22 cellular contexts compared by ENCODE assay signal in the genomic region with DNA sequence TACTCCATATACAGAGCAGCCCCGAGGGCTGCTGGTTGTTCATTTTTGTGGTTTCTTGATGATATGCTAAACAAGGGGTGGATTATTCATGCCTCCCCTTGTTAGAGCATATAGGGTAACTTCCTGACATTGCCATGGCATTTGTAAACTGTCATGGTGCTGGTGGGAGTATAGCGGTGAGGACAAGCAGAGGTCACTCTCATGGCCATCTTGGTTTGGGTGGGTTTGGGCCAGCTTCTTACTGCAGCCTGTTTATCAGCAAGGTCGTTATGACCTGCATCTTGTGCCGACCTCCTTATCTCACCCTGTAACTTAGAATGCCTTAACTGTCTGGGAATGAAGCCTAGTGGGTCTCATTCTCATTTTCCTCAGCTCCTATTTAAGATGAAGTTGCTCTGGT. TPM values are rescaled to one million over a fixed set of nuclear protein-coding genes. Genes with fewer than 3 reads are reported as not detected.
DNase-seq lines count a peak whose midpoint lies in the region; ATAC-seq and TF ChIP-seq lines count a peak whose summit lies in the region.
"Had no signal": no experiment of that assay in that cellular context is flagged by ENCODE, and none has a peak within 500 bp of the region (broad histone marks: within the 10 kb centered on the region; RNA-seq: fewer than 3 reads in every experiment).

No MANE protein-coding gene starts in this region.

- intact Hi-C loops in stomach (cut with DNase I; ENCODE audit: low total_unique reads), result no loop called here
- intact Hi-C loops in activated CD8-positive, alpha-beta T cell treated with anti-CD3 and anti-CD28 coated beads for 36 hours (cut with micrococcal nuclease), result no loop called here

- WGBS in endodermal cell (ENCODE audit: insufficient coverage in 1 of 2, insufficient read length in 1 of 2), 2 experiments, result 94% methylated on average over 4 of the region's 4 CpGs
- WGBS in stomach, 5 donors, result 59 to 82% (median 64%) methylated on average over 4 of the region's 4 CpGs

- H3K4me1 ChIP-seq in endodermal cell (ENCODE audit: control insufficient read depth, insufficient read depth, low read length), result no peaks in the 10 kb centered on the region
- no peaks in the 10 kb centered on the region for H3K4me1 ChIP-seq in stomach
- H3K4me1 ChIP-seq: ascending aorta had no signal

- H3K36me3 Mint-ChIP-seq in HFFc6 (ENCODE audit: low read depth), result 0 out of 2 replicates have a peak, but pooled peaks cover 7% of the 10 kb centered on the region
- peaks cover 8% of the 10 kb centered on the region for H3K36me3 Mint-ChIP-seq in WTC11
- no peaks in the 10 kb centered on the region for H3K36me3 Mint-ChIP-seq in endodermal cell (ENCODE audit: low read depth)
- H3K36me3 Mint-ChIP-seq in activated CD8-positive, alpha-beta T cell treated with anti-CD3 and anti-CD28 coated beads for 36 hours (ENCODE audit: low read depth), result no peaks in the 10 kb centered on the region
- H3K36me3 Mint-ChIP-seq: activated naive CD4-positive, alpha-beta T cell treated with anti-CD3 and anti-CD28 coated beads, Interleukin-2, amount 50 U/mL, for 24 hours; naive B cell had no signal

- H3K4me1 Mint-ChIP-seq in HFFc6 (ENCODE audit: low read depth) (peaks cover 60% of the 10 kb centered on the region), WTC11 (peaks cover 43% of the 10 kb centered on the region), endodermal cell (peaks cover 3% of the 10 kb centered on the region)
- no peaks in the 10 kb centered on the region for H3K4me1 Mint-ChIP-seq in activated CD8-positive, alpha-beta T cell treated with anti-CD3 and anti-CD28 coated beads for 36 hours (ENCODE audit: low read depth)
- H3K4me1 Mint-ChIP-seq: activated CD4-positive, alpha-beta T cell treated with anti-CD3 and anti-CD28 coated beads, Interleukin-2, amount 10 ng/mL, durations not matched to agents 7 days and 5 days; activated naive CD4-positive, alpha-beta T cell treated with anti-CD3 and anti-CD28 coated beads, Interleukin-2, amount 50 U/mL, for 24 hours; naive B cell had no signal

- ATAC-seq in WTC11, result no peak
- no peak for ATAC-seq in GM21619 (IDR thresholded peaks at IDR 0.05; ENCODE audit: unreplicated experiment)
- ATAC-seq in activated CD8-positive, alpha-beta T cell treated with anti-CD3 and anti-CD28 coated beads for 36 hours, result no peak
- ATAC-seq: gastrocnemius medialis had no signal

- TF ChIP-seq CTCF in HFFc6 (IDR thresholded peaks at IDR 0.05) (no peak), WTC11 (IDR thresholded peaks at IDR 0.05) (no peak), endodermal cell (conservative IDR thresholded peaks at IDR 0.05) (no peak), stomach (IDR thresholded peaks at IDR 0.05) (no peak)
- no peak for TF ChIP-seq CTCF in activated CD8-positive, alpha-beta T cell treated with anti-CD3 and anti-CD28 coated beads for 36 hours (IDR thresholded peaks at IDR 0.05)

- no peak overlapping the region for H3K9ac ChIP-seq in endodermal cell (ENCODE audit: extremely low read depth, low read length, poor library complexity, severe bottlenecking)

- H3K4me3 ChIP-seq in endodermal cell (ENCODE audit: low read length) (no peak overlapping the region), stomach (no peak overlapping the region)
- H3K4me3 ChIP-seq: ascending aorta, gastrocnemius medialis, SJSA1 had no signal

- TF ChIP-seq POLR2A in stomach (IDR thresholded peaks at IDR 0.05), result no peak

- H3K27me3 Mint-ChIP-seq in HFFc6 (ENCODE audit: insufficient read depth) (no peaks in the 10 kb centered on the region), WTC11 (ENCODE audit: low read depth) (no peaks in the 10 kb centered on the region), endodermal cell (ENCODE audit: insufficient read depth) (no peaks in the 10 kb centered on the region)
- H3K27me3 Mint-ChIP-seq in activated CD8-positive, alpha-beta T cell treated with anti-CD3 and anti-CD28 coated beads for 36 hours, result no peaks in the 10 kb centered on the region
- H3K27me3 Mint-ChIP-seq: activated naive CD4-positive, alpha-beta T cell treated with anti-CD3 and anti-CD28 coated beads, Interleukin-2, amount 50 U/mL, for 24 hours; naive B cell had no signal

- H3K27me3 ChIP-seq in endodermal cell (ENCODE audit: control insufficient read depth, insufficient read depth, low read length, poor library complexity, severe bottlenecking) (no peaks in the 10 kb centered on the region), stomach (no peaks in the 10 kb centered on the region)
- H3K27me3 ChIP-seq: ascending aorta, gastrocnemius medialis, SJSA1 had no signal

- H3K27ac Mint-ChIP-seq in HFFc6, result peak overlapping the region; percentile 82
- peak overlapping the region; percentile 29; the same call in 1 of the 2 replicates for H3K27ac Mint-ChIP-seq in WTC11
- no peak overlapping the region for H3K27ac Mint-ChIP-seq in endodermal cell
- H3K27ac Mint-ChIP-seq in activated CD8-positive, alpha-beta T cell treated with anti-CD3 and anti-CD28 coated beads for 36 hours, result no peak overlapping the region
- H3K27ac Mint-ChIP-seq: activated CD4-positive, alpha-beta T cell treated with anti-CD3 and anti-CD28 coated beads, Interleukin-2, amount 10 ng/mL, durations not matched to agents 7 days and 5 days; activated naive CD4-positive, alpha-beta T cell treated with anti-CD3 and anti-CD28 coated beads, Interleukin-2, amount 50 U/mL, for 24 hours; naive B cell; T-helper 1 cell treated with Interleukin-12 subunit alpha and Interleukin-12 subunit beta and Interleukin-4 antibody, amounts not matched to agents 30 μg/mL and 1 μg/mL, for 36 hours had no signal

- H3K4me3 Mint-ChIP-seq in HFFc6 (peak overlapping the region; percentile 48; the same call in 1 of the 2 replicates), WTC11 (no peak overlapping the region), endodermal cell (no peak overlapping the region)
- no peak overlapping the region for H3K4me3 Mint-ChIP-seq in activated CD8-positive, alpha-beta T cell treated with anti-CD3 and anti-CD28 coated beads for 36 hours
- H3K4me3 Mint-ChIP-seq: activated CD4-positive, alpha-beta T cell treated with anti-CD3 and anti-CD28 coated beads, Interleukin-2, amount 10 ng/mL, durations not matched to agents 7 days and 5 days; activated naive CD4-positive, alpha-beta T cell treated with anti-CD3 and anti-CD28 coated beads, Interleukin-2, amount 50 U/mL, for 24 hours; H9; naive B cell; T-helper 1 cell treated with Interleukin-12 subunit alpha and Interleukin-12 subunit beta and Interleukin-4 antibody, amounts not matched to agents 30 μg/mL and 1 μg/mL, for 36 hours had no signal

- H3K36me3 ChIP-seq in endodermal cell (ENCODE audit: control insufficient read depth, insufficient read depth, low read length) (no peaks in the 10 kb centered on the region), stomach (no peaks in the 10 kb centered on the region)
- H3K36me3 ChIP-seq: ascending aorta, gastrocnemius medialis, SJSA1 had no signal

- no peak for TF ChIP-seq EP300 in stomach (IDR thresholded peaks at IDR 0.05)

- H3K27ac ChIP-seq in endodermal cell (ENCODE audit: low read depth, low read length), result no peak overlapping the region
- H3K27ac ChIP-seq in stomach, result no peak overlapping the region
- H3K27ac ChIP-seq: ascending aorta, SJSA1 had no signal

- H3K9me3 ChIP-seq in endodermal cell (ENCODE audit: control insufficient read depth, low read length), result no peaks in the 10 kb centered on the region
- H3K9me3 ChIP-seq in stomach, result no peaks in the 10 kb centered on the region
- H3K9me3 ChIP-seq: ascending aorta, gastrocnemius medialis, SJSA1 had no signal

- POLR2A ChIA-PET in WTC11 (lab: Charles Lee), result no interaction called here
- POLR2A ChIA-PET in activated CD8-positive, alpha-beta T cell treated with anti-CD3 and anti-CD28 coated beads for 36 hours (lab: Charles Lee), result no interaction called here

- DNase-seq in A172 (ENCODE audit: low spot score) (peak; percentile 35), HFFc6 (no peak), WTC11 (ENCODE audit: low spot score) (no peak), islet precursor cell (peak; percentile 68), endodermal cell (no peak), stomach (no peak)
- DNase-seq in activated CD8-positive, alpha-beta T cell treated with anti-CD3 and anti-CD28 coated beads for 36 hours, result no peak
- DNase-seq: activated CD4-positive, alpha-beta T cell treated with anti-CD3 and anti-CD28 coated beads, Interleukin-2, amount 10 ng/mL, durations not matched to agents 7 days and 5 days; COR-L47; gastrocnemius medialis; H9; naive B cell; NCI-H1694 treated with DMSO at 0.1 percent for 48 hours; occipital lobe; retina had no signal

- CTCF ChIA-PET in WTC11 (lab: Charles Lee), result no interaction called here
- CTCF ChIA-PET in activated CD8-positive, alpha-beta T cell treated with anti-CD3 and anti-CD28 coated beads for 36 hours (lab: Charles Lee), result no interaction called here

- H3K9me3 Mint-ChIP-seq in HFFc6, result no peaks in the 10 kb centered on the region
- peaks cover 21% of the 10 kb centered on the region for H3K9me3 Mint-ChIP-seq in WTC11
- H3K9me3 Mint-ChIP-seq in endodermal cell, result peaks cover 4% of the 10 kb centered on the region
- no peaks in the 10 kb centered on the region for H3K9me3 Mint-ChIP-seq in activated CD8-positive, alpha-beta T cell treated with anti-CD3 and anti-CD28 coated beads for 36 hours
- H3K9me3 Mint-ChIP-seq: activated CD4-positive, alpha-beta T cell treated with anti-CD3 and anti-CD28 coated beads, Interleukin-2, amount 10 ng/mL, durations not matched to agents 7 days and 5 days; H9; T-helper 1 cell treated with Interleukin-12 subunit alpha and Interleukin-12 subunit beta and Interleukin-4 antibody, amounts not matched to agents 30 μg/mL and 1 μg/mL, for 36 hours had no signal

TF ChIP-seq in WTC11, 78 proteins besides CTCF, POLR2A, EP300 and RAD21 (continues in another document):
- TF ChIP-seq, protein P1, sequence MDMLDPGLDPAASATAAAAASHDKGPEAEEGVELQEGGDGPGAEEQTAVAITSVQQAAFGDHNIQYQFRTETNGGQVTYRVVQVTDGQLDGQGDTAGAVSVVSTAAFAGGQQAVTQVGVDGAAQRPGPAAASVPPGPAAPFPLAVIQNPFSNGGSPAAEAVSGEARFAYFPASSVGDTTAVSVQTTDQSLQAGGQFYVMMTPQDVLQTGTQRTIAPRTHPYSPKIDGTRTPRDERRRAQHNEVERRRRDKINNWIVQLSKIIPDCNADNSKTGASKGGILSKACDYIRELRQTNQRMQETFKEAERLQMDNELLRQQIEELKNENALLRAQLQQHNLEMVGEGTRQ (CRISPR knock-in tag; IDR thresholded peaks at IDR 0.05), result no peak
- TF ChIP-seq ATF1 (CRISPR knock-in tag; IDR thresholded peaks at IDR 0.05), result no peak
- TF ChIP-seq, protein P2, sequence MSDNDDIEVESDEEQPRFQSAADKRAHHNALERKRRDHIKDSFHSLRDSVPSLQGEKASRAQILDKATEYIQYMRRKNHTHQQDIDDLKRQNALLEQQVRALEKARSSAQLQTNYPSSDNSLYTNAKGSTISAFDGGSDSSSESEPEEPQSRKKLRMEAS (CRISPR knock-in tag; IDR thresholded peaks at IDR 0.05), result no peak

RNA-seq across cellular contexts. Expression of a gene that starts 31.3 kb away (rescaled TPM):
- total RNA-seq in A172 (2014; rRNA removed; shearing (Covaris generic)), result not detected in 2 replicates
- total RNA-seq in HFFc6 (2021; fragmentation: NEBNext Ultra II Directional; extraction: Animal tissue kit (Norgen Biotek cat#: 25700)), result under 1 TPM in 1 of 6 experiments, not detected in 5; 0.26 TPM
- total RNA-seq in WTC11 (2021), result not detected in 3 replicates
- total RNA-seq in endodermal cell, result not detected
- polyA plus RNA-seq in endodermal cell (2013, experiment 1 of 2), result not detected
- polyA plus RNA-seq in endodermal cell (2013, experiment 2 of 2), result not detected
- total RNA-seq in stomach, result not detected
- not detected for polyA plus RNA-seq in stomach
- not detected for total RNA-seq in activated CD8-positive, alpha-beta T cell treated with anti-CD3 and anti-CD28 coated beads for 36 hours
- total RNA-seq: activated CD4-positive, alpha-beta T cell treated with anti-CD3 and anti-CD28 coated beads, Interleukin-2, amount 10 ng/mL, durations not matched to agents 7 days and 5 days; ascending aorta; gastrocnemius medialis; H9; occipital lobe; SJSA1; ureter had no signal
- polyA plus RNA-seq: BJ had no signal

Comparison
In these comparisons a context has a peak if more than half of its experiments do, and no peak if none do; other contexts are left out.
1. DNase-seq: peak in A172 (single experiment) and islet precursor cell (single experiment); none in HFFc6 (single experiment), WTC11 (single experiment), endodermal cell (single experiment), stomach (single experiment) and activated CD8-positive, alpha-beta T cell treated with anti-CD3 and anti-CD28 coated beads for 36 hours (single experiment).
2. H3K27ac Mint-ChIP-seq: peak in HFFc6 (single experiment) and WTC11 (single experiment); none in endodermal cell (single experiment) and activated CD8-positive, alpha-beta T cell treated with anti-CD3 and anti-CD28 coated beads for 36 hours (single experiment).